Comparison of ENCODE assay signal across 7 cellular contexts in the genomic region with DNA sequence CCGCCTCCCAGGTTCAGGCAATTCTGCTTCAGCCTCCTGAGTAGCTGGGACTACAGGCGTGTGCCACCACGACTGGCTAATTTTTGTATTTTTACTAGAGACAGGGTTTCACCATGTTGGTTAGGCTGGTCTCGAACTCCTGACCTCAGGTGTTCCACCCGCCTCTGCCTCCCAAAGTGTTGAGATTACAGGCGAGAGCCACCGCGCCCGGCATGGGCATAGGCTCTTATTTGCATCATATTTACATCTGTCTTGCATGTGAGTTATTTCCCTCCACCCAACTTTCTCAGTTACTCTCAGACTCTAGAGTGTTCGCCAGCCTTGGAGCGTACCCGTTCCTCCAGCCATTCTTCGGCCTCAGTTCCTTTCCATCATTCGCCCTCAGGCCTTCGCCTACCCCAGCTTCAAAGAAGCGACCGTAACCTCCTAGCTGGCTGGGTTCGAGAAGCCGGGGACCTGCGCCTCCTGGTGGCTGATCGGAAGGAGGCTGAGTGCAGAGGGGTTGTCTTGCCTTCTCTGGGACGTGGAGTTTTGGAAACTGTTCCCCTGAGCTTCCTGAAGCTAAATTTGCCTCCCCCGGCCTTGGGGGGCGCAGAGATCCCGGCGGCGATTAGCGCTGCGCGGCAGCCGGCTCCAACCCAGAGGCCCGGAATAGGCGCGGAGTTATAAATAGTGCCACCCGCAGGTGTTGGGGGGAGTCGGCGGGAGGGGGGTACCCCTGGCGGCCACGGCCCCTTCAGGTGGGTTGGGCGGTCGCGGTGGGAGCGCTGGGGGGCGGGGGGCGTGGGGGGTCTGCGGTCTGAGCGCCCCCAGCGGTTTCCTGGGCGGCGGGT. TPM values are rescaled to one million over a fixed set of nuclear protein-coding genes. Genes with fewer than 3 reads are reported as not detected.
DNase-seq lines count a peak whose midpoint lies in the region; ATAC-seq and TF ChIP-seq lines count a peak whose summit lies in the region.

No MANE protein-coding gene starts in this region.

- peaks cover 15 to 47% of the 10 kb centered on the region in 2 donors for H3K4me1 ChIP-seq in left lung

- DNase-seq in NCI-H2081 treated with DMSO at 0.1 percent for 48 hours (lab: John Stamatoyannopoulos, UW) = peak; percentile 53
- peak; percentile 67 to 74 for DNase-seq in activated CD4-positive, alpha-beta T cell treated with anti-CD3 and anti-CD28 coated beads for 24 hours (ENCODE audit: low read depth in 2 of 2)
- DNase-seq in choroid plexus epithelial cell (ENCODE audit: low read depth) = peak; percentile 72
- DNase-seq in left lung = peak; percentile 73 to 91
- DNase-seq in stimulated activated CD8-positive, alpha-beta memory T cell treated with anti-CD3 and anti-CD28 coated beads, Interleukin-12 subunit alpha, Interleukin-12 subunit beta, amount 100 ng/mL, for 4 hours (ENCODE audit: low read depth) = peak; percentile 58

- peak overlapping the region; percentile 78 for H3K4me3 ChIP-seq in choroid plexus epithelial cell (ENCODE audit: low read depth, low read length)
- H3K4me3 ChIP-seq in left lung = peak overlapping the region; percentile 91 to 96

- H3K36me3 ChIP-seq in left lung = no peaks in the 10 kb centered on the region

- intact Hi-C loops in left lung (cut with DNase I) = no loop called here

- peak overlapping the region in 1 of 2 donors; percentile 92 for H3K27ac ChIP-seq in left lung

- H3K27me3 ChIP-seq in left lung = no peaks in the 10 kb centered on the region

- ATAC-seq in left lung (no peak), HG02852 (IDR thresholded peaks at IDR 0.05; ENCODE audit: unreplicated experiment) (no peak)

- no peaks in the 10 kb centered on the region for H3K9me3 ChIP-seq in left lung

- TF ChIP-seq CTCF in GM12874 (IDR thresholded peaks at IDR 0.05; ENCODE audit: insufficient read depth, low read depth, low read length) (peak; percentile 96), choroid plexus epithelial cell (conservative IDR thresholded peaks at IDR 0.05; ENCODE audit: low read depth, low read length) (peak; percentile 96), left lung (IDR thresholded peaks at IDR 0.05) (peak; percentile 67 to 89)

RNA-seq across cellular contexts. Expression of gene ZBTB7B, which starts 3.6 kb away (rescaled TPM):
- 100 to 1,000 TPM in 1 of 2 donors, 10 to 100 TPM in 1; 60.5 to 104 TPM for total RNA-seq in left lung

RNA-seq across cellular contexts. Expression of gene LENEP, which starts 5.6 kb away (rescaled TPM):
- under 1 TPM in 1 of 2 donors, not detected in 1; 0.52 TPM for total RNA-seq in left lung

RNA-seq across cellular contexts. Expression of gene FLAD1, which starts 15.9 kb away (rescaled TPM):
- 10 to 100 TPM; 26.4 to 39.9 TPM for total RNA-seq in left lung

RNA-seq across cellular contexts. Expression of gene CKS1B, which starts 24.6 kb away (rescaled TPM):
- 10 to 100 TPM; 29.7 to 40.8 TPM for total RNA-seq in left lung

RNA-seq across cellular contexts. Expression of gene SHC1, which starts 28.5 kb away (rescaled TPM):
- 100 to 1,000 TPM; 134 to 144 TPM for total RNA-seq in left lung
